Comparison of ENCODE assay signal across 19 cellular contexts in the genomic region with DNA sequence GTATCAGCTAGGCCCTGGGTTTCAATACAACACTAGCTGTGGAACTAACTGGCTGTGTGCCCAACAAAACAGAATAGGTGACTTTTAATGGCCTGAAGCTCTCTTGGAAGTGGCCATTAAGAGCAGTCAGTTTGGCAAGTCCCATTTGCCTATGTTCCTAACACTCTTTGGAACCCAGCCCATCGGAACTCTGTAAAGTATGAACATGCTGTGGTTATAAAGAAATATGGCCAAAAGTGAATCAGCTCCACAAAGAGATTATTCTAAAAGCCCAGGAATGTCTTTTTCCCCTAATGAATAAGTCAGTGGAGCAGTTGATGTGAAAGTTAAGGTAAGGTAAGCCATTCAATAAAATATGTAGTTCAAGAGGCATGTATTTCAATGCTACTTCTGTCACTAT.
DNase-seq lines count a peak whose midpoint lies in the region; ATAC-seq and TF ChIP-seq lines count a peak whose summit lies in the region.
"Had no signal": no experiment of that assay in that cellular context is flagged by ENCODE, and none has a peak within 500 bp of the region (broad histone marks: within the 10 kb centered on the region; RNA-seq: fewer than 3 reads in every experiment).

No MANE protein-coding gene starts in this region.

- H3K4me1 Mint-ChIP-seq in WTC11, result no peaks in the 10 kb centered on the region
- no peaks in the 10 kb centered on the region for H3K4me1 Mint-ChIP-seq in activated CD8-positive, alpha-beta memory T cell treated with anti-CD3 and anti-CD28 coated beads, Interleukin-2, amount 10 ng/mL, durations not matched to agents 7 days and 5 days
- H3K4me1 Mint-ChIP-seq: activated CD4-positive, alpha-beta T cell treated with anti-CD3 and anti-CD28 coated beads, Interleukin-2, amount 10 ng/mL, durations not matched to agents 7 days and 5 days had no signal

- H3K27ac Mint-ChIP-seq in WTC11, result no peak overlapping the region
- no peak overlapping the region for H3K27ac Mint-ChIP-seq in activated CD8-positive, alpha-beta memory T cell treated with anti-CD3 and anti-CD28 coated beads, Interleukin-2, amount 10 ng/mL, durations not matched to agents 7 days and 5 days
- H3K27ac Mint-ChIP-seq: activated CD4-positive, alpha-beta T cell treated with anti-CD3 and anti-CD28 coated beads, Interleukin-2, amount 10 ng/mL, durations not matched to agents 7 days and 5 days; activated naive CD4-positive, alpha-beta T cell treated with anti-CD3 and anti-CD28 coated beads, Interleukin-2, amount 50 U/mL, for 72 hours; activated T-cell treated with anti-CD3 and anti-CD28 coated beads, Interleukin-2, amount 50 U/mL, for 24 hours; effector memory CD8-positive, alpha-beta T cell had no signal

- ATAC-seq in WTC11 (no peak), GM19452 (IDR thresholded peaks at IDR 0.05; ENCODE audit: unreplicated experiment) (no peak)
- ATAC-seq in activated CD8-positive, alpha-beta memory T cell treated with anti-CD3 and anti-CD28 coated beads, Interleukin-2, amount 10 ng/mL, durations not matched to agents 7 days and 5 days, result no peak
- ATAC-seq: activated naive CD4-positive, alpha-beta T cell treated with anti-CD3 and anti-CD28 coated beads, Interleukin-2, amount 50 U/mL, for 72 hours; effector memory CD8-positive, alpha-beta T cell; gastrocnemius medialis had no signal

- H3K36me3 Mint-ChIP-seq in WTC11, result no peaks in the 10 kb centered on the region
- no peaks in the 10 kb centered on the region for H3K36me3 Mint-ChIP-seq in activated CD8-positive, alpha-beta memory T cell treated with anti-CD3 and anti-CD28 coated beads, Interleukin-2, amount 10 ng/mL, durations not matched to agents 7 days and 5 days
- H3K36me3 Mint-ChIP-seq: activated naive CD4-positive, alpha-beta T cell treated with anti-CD3 and anti-CD28 coated beads, Interleukin-2, amount 50 U/mL, for 72 hours had no signal

- H3K36me3 ChIP-seq in brain microvascular endothelial cell (replicated peaks), result no peaks in the 10 kb centered on the region
- H3K36me3 ChIP-seq: gastrocnemius medialis, transverse colon had no signal

- H3K27me3 ChIP-seq in brain microvascular endothelial cell (replicated peaks), result no peaks in the 10 kb centered on the region
- H3K27me3 ChIP-seq: gastrocnemius medialis, transverse colon had no signal

- DNase-seq in AG10803 (ENCODE audit: low read depth) (peak; percentile 57), M059J (ENCODE audit: low read depth) (peak; percentile 89), brain microvascular endothelial cell (peak; percentile 9), kidney tubule cell (ENCODE audit: low spot score) (peak; percentile 83), HPDE6-E6E7 (ENCODE audit: extremely low spot score) (no peak), WTC11 (ENCODE audit: low spot score) (no peak)
- DNase-seq in activated CD8-positive, alpha-beta memory T cell treated with anti-CD3 and anti-CD28 coated beads, Interleukin-2, amount 10 ng/mL, durations not matched to agents 7 days and 5 days, result no peak
- DNase-seq: activated CD4-positive, alpha-beta T cell treated with anti-CD3 and anti-CD28 coated beads, Interleukin-2, amount 10 ng/mL, durations not matched to agents 7 days and 5 days; activated T-cell treated with anti-CD3 and anti-CD28 coated beads, Interleukin-2, amount 50 U/mL, for 24 hours; central memory CD4-positive, alpha-beta T cell; effector memory CD8-positive, alpha-beta T cell; gastrocnemius medialis; midbrain; NCI-H1092 treated with DMSO at 0.1 percent for 48 hours; nucleus accumbens; stimulated activated CD4-positive, alpha-beta T cell treated with anti-CD3 and anti-CD28 coated beads, Interleukin-4, amount 100 ng/mL, for 1 hour; transverse colon had no signal

- CTCF ChIA-PET in WTC11 (lab: Charles Lee), result no interaction called here
- CTCF ChIA-PET in activated CD8-positive, alpha-beta memory T cell treated with anti-CD3 and anti-CD28 coated beads, Interleukin-2, amount 10 ng/mL, durations not matched to agents 7 days and 5 days (lab: Charles Lee), result no interaction called here

- in situ Hi-C loops in brain microvascular endothelial cell (cut with HindIII; ENCODE audit: low pct_ligation_motif_present, low sequenced_read_pairs), result no loop called here

- H3K4me3 ChIP-seq in AG10803 (ENCODE audit: low read length) (no peak overlapping the region), brain microvascular endothelial cell (ENCODE audit: low read depth, low read length) (no peak overlapping the region)
- H3K4me3 ChIP-seq: gastrocnemius medialis, transverse colon had no signal

- H3K9me3 Mint-ChIP-seq in WTC11, result peaks cover 12% of the 10 kb centered on the region
- no peaks in the 10 kb centered on the region for H3K9me3 Mint-ChIP-seq in activated CD8-positive, alpha-beta memory T cell treated with anti-CD3 and anti-CD28 coated beads, Interleukin-2, amount 10 ng/mL, durations not matched to agents 7 days and 5 days (ENCODE audit: low read depth)

- H3K27me3 Mint-ChIP-seq in WTC11 (ENCODE audit: low read depth), result no peaks in the 10 kb centered on the region
- no peaks in the 10 kb centered on the region for H3K27me3 Mint-ChIP-seq in activated CD8-positive, alpha-beta memory T cell treated with anti-CD3 and anti-CD28 coated beads, Interleukin-2, amount 10 ng/mL, durations not matched to agents 7 days and 5 days
- H3K27me3 Mint-ChIP-seq: activated CD4-positive, alpha-beta T cell treated with anti-CD3 and anti-CD28 coated beads, Interleukin-2, amount 10 ng/mL, durations not matched to agents 7 days and 5 days; activated T-cell treated with anti-CD3 and anti-CD28 coated beads, Interleukin-2, amount 50 U/mL, for 24 hours; effector memory CD8-positive, alpha-beta T cell had no signal

- POLR2A ChIA-PET in WTC11 (lab: Charles Lee), result no interaction called here

- TF ChIP-seq CTCF in AG10803 (conservative IDR thresholded peaks at IDR 0.05; ENCODE audit: low read length), result no peak
- TF ChIP-seq CTCF in brain microvascular endothelial cell (IDR thresholded peaks at IDR 0.05; ENCODE audit: low read depth, low read length, missing control alignments), result no peak
- no peak for TF ChIP-seq CTCF in WTC11 (IDR thresholded peaks at IDR 0.05)

- no peak overlapping the region for H3K4me3 Mint-ChIP-seq in WTC11
- H3K4me3 Mint-ChIP-seq in activated CD8-positive, alpha-beta memory T cell treated with anti-CD3 and anti-CD28 coated beads, Interleukin-2, amount 10 ng/mL, durations not matched to agents 7 days and 5 days, result no peak overlapping the region
- H3K4me3 Mint-ChIP-seq: activated CD4-positive, alpha-beta T cell treated with anti-CD3 and anti-CD28 coated beads, Interleukin-2, amount 10 ng/mL, durations not matched to agents 7 days and 5 days; activated T-cell treated with anti-CD3 and anti-CD28 coated beads, Interleukin-2, amount 50 U/mL, for 24 hours; effector memory CD8-positive, alpha-beta T cell had no signal

- H3K27ac ChIP-seq in brain microvascular endothelial cell, result no peak overlapping the region
- H3K27ac ChIP-seq: gastrocnemius medialis, transverse colon had no signal

TF ChIP-seq in WTC11, 78 proteins besides CTCF, POLR2A, EP300 and RAD21 (continues in another document):
- TF ChIP-seq, protein P1, sequence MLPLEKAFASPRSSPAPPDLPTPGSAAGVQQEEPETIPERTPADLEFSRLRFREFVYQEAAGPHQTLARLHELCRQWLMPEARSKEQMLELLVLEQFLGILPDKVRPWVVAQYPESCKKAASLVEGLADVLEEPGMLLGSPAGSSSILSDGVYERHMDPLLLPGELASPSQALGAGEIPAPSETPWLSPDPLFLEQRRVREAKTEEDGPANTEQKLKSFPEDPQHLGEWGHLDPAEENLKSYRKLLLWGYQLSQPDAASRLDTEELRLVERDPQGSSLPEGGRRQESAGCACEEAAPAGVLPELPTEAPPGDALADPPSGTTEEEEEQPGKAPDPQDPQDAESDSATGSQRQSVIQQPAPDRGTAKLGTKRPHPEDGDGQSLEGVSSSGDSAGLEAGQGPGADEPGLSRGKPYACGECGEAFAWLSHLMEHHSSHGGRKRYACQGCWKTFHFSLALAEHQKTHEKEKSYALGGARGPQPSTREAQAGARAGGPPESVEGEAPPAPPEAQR (CRISPR knock-in tag; IDR thresholded peaks at IDR 0.05), result no peak
- TF ChIP-seq, protein P2, sequence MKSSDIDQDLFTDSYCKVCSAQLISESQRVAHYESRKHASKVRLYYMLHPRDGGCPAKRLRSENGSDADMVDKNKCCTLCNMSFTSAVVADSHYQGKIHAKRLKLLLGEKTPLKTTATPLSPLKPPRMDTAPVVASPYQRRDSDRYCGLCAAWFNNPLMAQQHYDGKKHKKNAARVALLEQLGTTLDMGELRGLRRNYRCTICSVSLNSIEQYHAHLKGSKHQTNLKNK (CRISPR knock-in tag; IDR thresholded peaks at IDR 0.05), result no peak
- TF ChIP-seq, protein P3, sequence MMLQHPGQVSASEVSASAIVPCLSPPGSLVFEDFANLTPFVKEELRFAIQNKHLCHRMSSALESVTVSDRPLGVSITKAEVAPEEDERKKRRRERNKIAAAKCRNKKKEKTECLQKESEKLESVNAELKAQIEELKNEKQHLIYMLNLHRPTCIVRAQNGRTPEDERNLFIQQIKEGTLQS (CRISPR knock-in tag; conservative IDR thresholded peaks at IDR 0.05), result no peak
- TF ChIP-seq, protein P4, sequence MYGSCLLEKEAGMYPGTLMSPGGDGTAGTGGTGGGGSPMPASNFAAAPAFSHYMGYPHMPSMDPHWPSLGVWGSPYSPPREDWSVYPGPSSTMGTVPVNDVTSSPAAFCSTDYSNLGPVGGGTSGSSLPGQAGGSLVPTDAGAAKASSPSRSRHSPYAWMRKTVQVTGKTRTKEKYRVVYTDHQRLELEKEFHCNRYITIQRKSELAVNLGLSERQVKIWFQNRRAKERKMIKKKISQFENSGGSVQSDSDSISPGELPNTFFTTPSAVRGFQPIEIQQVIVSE (CRISPR knock-in tag; IDR thresholded peaks at IDR 0.05; ENCODE audit: borderline replicate concordance), result no peak
- TF ChIP-seq GABPB1 (CRISPR knock-in tag; IDR thresholded peaks at IDR 0.05), result no peak
- TF ChIP-seq TCF7 (CRISPR knock-in tag; IDR thresholded peaks at IDR 0.05; ENCODE audit: low read depth), result no peak
- TF ChIP-seq, protein P5, sequence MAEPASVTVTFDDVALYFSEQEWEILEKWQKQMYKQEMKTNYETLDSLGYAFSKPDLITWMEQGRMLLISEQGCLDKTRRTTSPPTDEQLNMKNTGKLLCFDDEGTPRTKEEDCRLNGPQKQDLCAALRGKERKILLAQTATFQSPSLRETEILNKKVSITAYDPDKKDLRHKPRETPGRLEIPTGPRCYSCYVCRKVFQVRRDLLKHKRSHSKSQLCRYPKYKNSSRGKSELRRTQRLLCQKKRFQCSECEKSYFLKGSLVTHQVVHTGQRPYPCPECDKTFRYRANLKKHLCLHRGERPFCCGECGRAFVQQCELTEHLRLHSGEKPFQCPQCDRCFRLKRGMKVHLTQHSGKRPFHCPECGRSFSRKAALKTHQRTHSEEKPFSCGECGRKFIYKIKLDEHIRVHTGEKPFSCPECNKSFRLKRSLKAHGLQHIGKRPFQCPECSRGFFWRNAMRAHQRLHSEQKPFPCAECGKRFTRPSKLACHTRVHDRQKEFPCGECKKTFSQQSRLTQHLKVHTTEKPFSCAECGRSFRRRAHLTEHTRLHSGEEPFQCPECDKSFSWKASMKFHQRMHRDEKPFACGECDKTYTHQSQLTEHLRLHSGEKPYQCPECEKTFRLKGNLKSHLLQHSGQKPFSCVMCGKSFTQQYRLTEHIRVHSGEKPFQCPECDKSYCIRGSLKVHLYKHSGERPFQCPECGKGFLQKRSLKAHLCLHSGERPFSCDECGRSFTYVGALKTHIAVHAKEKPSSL (CRISPR knock-in tag; conservative IDR thresholded peaks at IDR 0.05), result no peak

Comparison
In these comparisons a context has a peak if more than half of its experiments do, and no peak if none do; other contexts are left out.
1. DNase-seq: peak in AG10803 (single experiment), M059J (single experiment), brain microvascular endothelial cell (single experiment) and kidney tubule cell (single experiment); none in HPDE6-E6E7 (single experiment), WTC11 (single experiment) and activated CD8-positive, alpha-beta memory T cell treated with anti-CD3 and anti-CD28 coated beads, Interleukin-2, amount 10 ng/mL, durations not matched to agents 7 days and 5 days (single experiment).